1 cellular context compared by ENCODE assay signal in genomic region chr3:107943860-107944543, GRCh38.
TF ChIP-seq lines count a peak whose summit lies in the region.

No MANE protein-coding gene starts in this region.

TF ChIP-seq in A549, 52 proteins besides CTCF, POLR2A, EP300 and RAD21 (continued from another document):
- TF ChIP-seq SREBF2 (IDR thresholded peaks at IDR 0.05) (no peak), FOSB (CRISPR knock-in tag; IDR thresholded peaks at IDR 0.05) (no peak), HOXB5 (CRISPR knock-in tag; IDR thresholded peaks at IDR 0.05) (no peak), RARB (CRISPR knock-in tag; IDR thresholded peaks at IDR 0.05) (no peak), TFCP2L1 (CRISPR knock-in tag; IDR thresholded peaks at IDR 0.05) (no peak), RCOR1 (IDR thresholded peaks at IDR 0.05; ENCODE audit: low read depth, low read length) (no peak), SMC3 (IDR thresholded peaks at IDR 0.05) (no peak), PHF8 (IDR thresholded peaks at IDR 0.05; ENCODE audit: borderline replicate concordance, low read depth) (no peak), FOSL2 (IDR thresholded peaks at IDR 0.05) (no peak), FOSL2 (CRISPR knock-in tag; IDR thresholded peaks at IDR 0.05) (no peak), NFE2L2 (conservative IDR thresholded peaks at IDR 0.05; ENCODE audit: low read length) (no peak), CHD4 (IDR thresholded peaks at IDR 0.05; ENCODE audit: borderline replicate concordance) (no peak), HDAC2 (IDR thresholded peaks at IDR 0.05) (no peak), POLR2AphosphoS2 (conservative IDR thresholded peaks at IDR 0.05; ENCODE audit: low read length) (no peak)
